13 cellular contexts compared by ENCODE assay signal in the genomic region with DNA sequence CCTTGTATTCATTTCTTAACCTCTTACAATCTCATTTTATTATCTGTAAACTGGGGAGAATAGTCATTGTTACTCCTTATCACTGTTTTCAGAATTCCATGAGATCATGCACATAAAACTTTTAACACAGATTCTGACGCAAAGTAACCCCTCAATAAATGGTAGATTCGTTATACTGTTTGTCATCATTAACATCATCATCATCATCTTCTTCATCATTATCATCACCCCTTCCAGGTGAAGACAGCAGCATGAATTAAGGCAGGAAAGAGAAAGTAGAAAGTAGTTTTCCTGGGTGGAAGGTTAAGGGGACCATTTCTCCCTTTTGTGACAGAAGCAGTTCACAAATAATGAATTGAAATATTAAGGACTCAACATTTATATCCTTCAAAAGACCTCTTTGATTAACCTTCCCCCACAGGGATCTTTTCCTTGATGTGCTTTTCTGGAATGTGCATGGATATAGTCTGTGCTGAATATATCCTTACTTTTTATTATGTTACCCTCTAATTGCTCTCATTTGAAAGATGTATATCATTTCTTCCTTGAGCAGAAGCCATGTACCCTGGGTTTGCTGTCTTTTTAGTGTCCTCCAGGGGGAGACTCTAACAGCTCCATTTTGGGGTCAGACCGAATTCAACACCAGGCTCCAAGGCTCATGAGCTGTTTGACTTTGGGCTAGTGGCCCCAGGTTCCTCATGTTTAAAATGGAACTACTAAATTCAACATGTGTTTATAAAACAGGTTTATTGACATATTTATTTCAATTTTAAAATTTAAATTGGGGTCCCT.
DNase-seq lines count a peak whose midpoint lies in the region; ATAC-seq, FAIRE-seq and TF ChIP-seq lines count a peak whose summit lies in the region.
"Had no signal": no experiment of that assay in that cellular context is flagged by ENCODE, and none has a peak within 500 bp of the region (broad histone marks: within the 10 kb centered on the region; RNA-seq: fewer than 3 reads in every experiment).

No MANE protein-coding gene starts in this region.

- H3K4me1 Mint-ChIP-seq in astrocyte (ENCODE audit: low read depth, unreplicated experiment): no peaks in the 10 kb centered on the region

- no peak overlapping the region for H3K27ac Mint-ChIP-seq in astrocyte (ENCODE audit: unreplicated experiment)

- WGBS in liver: 65% methylated on average over 3 of the region's 3 CpGs

- H3K4me3 Mint-ChIP-seq in astrocyte (ENCODE audit: unreplicated experiment): no peak overlapping the region

- no peak overlapping the region for H3K4me3 ChIP-seq in astrocyte (ENCODE audit: insufficient read depth, low read depth, low read length)
- no peak overlapping the region for H3K4me3 ChIP-seq in liver (ENCODE audit: low read depth in 1 of 3, low read length in 3 of 3)

- H3K9ac ChIP-seq in astrocyte (ENCODE audit: low read length) (no peak overlapping the region), liver (ENCODE audit: low read depth in 1 of 2, low read length in 2 of 2) (no peak overlapping the region)

- no peaks in the 10 kb centered on the region for H3K4me1 ChIP-seq in astrocyte (ENCODE audit: insufficient read depth, low read length)
- no peaks in the 10 kb centered on the region for H3K4me1 ChIP-seq in liver (ENCODE audit: control insufficient read depth in 4 of 4, insufficient read depth in 4 of 4, low read length in 3 of 4)

- H3K9me3 Mint-ChIP-seq in astrocyte (ENCODE audit: unreplicated experiment): peaks cover 3% of the 10 kb centered on the region

- no peaks in the 10 kb centered on the region for H4K20me1 ChIP-seq in astrocyte (ENCODE audit: insufficient read depth, low read length)

- peak; percentile 50 to 82 for TF ChIP-seq RAD21 in liver (IDR thresholded peaks at IDR 0.05)

- H3K27ac ChIP-seq in astrocyte (ENCODE audit: low read depth, low read length) (no peak overlapping the region), liver (ENCODE audit: low read depth in 1 of 2, low read length in 2 of 2) (no peak overlapping the region)

- H3K36me3 ChIP-seq in astrocyte (ENCODE audit: insufficient read depth, low read length) (no peaks in the 10 kb centered on the region), liver (ENCODE audit: control insufficient read depth in 4 of 4, insufficient read depth in 3 of 4, low read depth in 1 of 4, low read length in 3 of 4) (no peaks in the 10 kb centered on the region)

- DNase-seq in EL (peak; percentile 12), KBM-7 (peak; percentile 3), astrocyte (ENCODE audit: low read depth) (no peak), posterior cingulate gyrus (no peak), NCI-H2227 (lab: John Stamatoyannopoulos, UW; ENCODE audit: unreplicated experiment) (no peak)
- no peak for DNase-seq in activated effector memory CD4-positive, alpha-beta T cell treated with anti-CD3 and anti-CD28 coated beads, Interleukin-2, amount 50 U/mL, for 16 hours
- DNase-seq: midbrain; NCI-H510A; stimulated activated CD4-positive, alpha-beta T cell treated with anti-CD3 and anti-CD28 coated beads, Interleukin-15, amount 100 ng/mL, for 24 hours; substantia nigra had no signal

- H3K9me3 ChIP-seq in astrocyte (ENCODE audit: insufficient read depth, low read depth, low read length) (no peaks in the 10 kb centered on the region), liver (ENCODE audit: control insufficient read depth in 4 of 4, low read length in 3 of 4) (no peaks in the 10 kb centered on the region)

- H3K36me3 Mint-ChIP-seq in astrocyte (ENCODE audit: low read depth, unreplicated experiment): no peaks in the 10 kb centered on the region

- H3K4me2 ChIP-seq in astrocyte (ENCODE audit: low read length): no peak overlapping the region

- peak; percentile 17 for TF ChIP-seq CTCF in astrocyte (IDR thresholded peaks at IDR 0.05; ENCODE audit: insufficient read depth, low read depth, low read length)
- TF ChIP-seq CTCF in liver (IDR thresholded peaks at IDR 0.05; ENCODE audit: low read depth, low read length, missing input control): no peak

- intact Hi-C loops in posterior cingulate gyrus (cut with DNase I): no loop called here

- in situ Hi-C loops in KBM-7 (cut with MboI; ENCODE audit: low pct_unique_long_range_greater_than_20kb, low sequenced_read_pairs): no loop called here

- FAIRE-seq in astrocyte (lab: Jason Lieb, UNC): peak; percentile 55

- ATAC-seq in GM21737 (IDR thresholded peaks at IDR 0.05; ENCODE audit: unreplicated experiment): no peak
- ATAC-seq: esophagus mucosa had no signal

- H3K27me3 Mint-ChIP-seq in astrocyte (ENCODE audit: low read depth, unreplicated experiment): no peaks in the 10 kb centered on the region

- no peaks in the 10 kb centered on the region for H3K27me3 ChIP-seq in astrocyte (ENCODE audit: insufficient read depth, low read length)
- H3K27me3 ChIP-seq in liver (ENCODE audit: control insufficient read depth in 4 of 4, insufficient read depth in 4 of 4, low read length in 3 of 4): no peaks in the 10 kb centered on the region

- no peak overlapping the region for H2AFZ ChIP-seq in astrocyte (ENCODE audit: low read depth, low read length)

- no peaks in the 10 kb centered on the region for H3K79me2 ChIP-seq in astrocyte (ENCODE audit: insufficient read depth, low read length)

TF ChIP-seq in liver, 16 proteins besides CTCF, POLR2A, EP300 and RAD21:
- TF ChIP-seq, protein P1, sequence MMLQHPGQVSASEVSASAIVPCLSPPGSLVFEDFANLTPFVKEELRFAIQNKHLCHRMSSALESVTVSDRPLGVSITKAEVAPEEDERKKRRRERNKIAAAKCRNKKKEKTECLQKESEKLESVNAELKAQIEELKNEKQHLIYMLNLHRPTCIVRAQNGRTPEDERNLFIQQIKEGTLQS (IDR thresholded peaks at IDR 0.05): no peak
- TF ChIP-seq NR2F2 (IDR thresholded peaks at IDR 0.05): no peak

Comparison
In these comparisons a context has a peak if more than half of its experiments do, and no peak if none do; other contexts are left out.
1. DNase-seq: peak in EL (single experiment) and KBM-7 (single experiment); none in astrocyte (single experiment), posterior cingulate gyrus (0 of 10), NCI-H2227 (single experiment) and activated effector memory CD4-positive, alpha-beta T cell treated with anti-CD3 and anti-CD28 coated beads, Interleukin-2, amount 50 U/mL, for 16 hours (single experiment).